Comparison of ENCODE assay signal across 1 cellular context in genomic region chr19:33409906-33410685, GRCh38.
TF ChIP-seq lines count a peak whose summit lies in the region.

No MANE protein-coding gene starts in this region.

TF ChIP-seq in liver, 16 proteins besides CTCF, POLR2A, EP300 and RAD21 (continued from another document):
- TF ChIP-seq ZBTB33 (IDR thresholded peaks at IDR 0.05) (no peak), ATF3 (IDR thresholded peaks at IDR 0.05) (no peak), HNF4G (IDR thresholded peaks at IDR 0.05) (no peak), HNF4A (conservative IDR thresholded peaks at IDR 0.05) (no peak), NR2F2 (IDR thresholded peaks at IDR 0.05) (no peak), JUND (IDR thresholded peaks at IDR 0.05) (no peak), RXRA (IDR thresholded peaks at IDR 0.05) (no peak), FOXA2 (IDR thresholded peaks at IDR 0.05) (no peak), REST (IDR thresholded peaks at IDR 0.05) (no peak), SP1 (IDR thresholded peaks at IDR 0.05) (no peak), MAX (IDR thresholded peaks at IDR 0.05) (no peak), TAF1 (conservative IDR thresholded peaks at IDR 0.05) (no peak), FOXA1 (IDR thresholded peaks at IDR 0.05) (no peak)
